20 cellular contexts compared by ENCODE assay signal in the genomic region with DNA sequence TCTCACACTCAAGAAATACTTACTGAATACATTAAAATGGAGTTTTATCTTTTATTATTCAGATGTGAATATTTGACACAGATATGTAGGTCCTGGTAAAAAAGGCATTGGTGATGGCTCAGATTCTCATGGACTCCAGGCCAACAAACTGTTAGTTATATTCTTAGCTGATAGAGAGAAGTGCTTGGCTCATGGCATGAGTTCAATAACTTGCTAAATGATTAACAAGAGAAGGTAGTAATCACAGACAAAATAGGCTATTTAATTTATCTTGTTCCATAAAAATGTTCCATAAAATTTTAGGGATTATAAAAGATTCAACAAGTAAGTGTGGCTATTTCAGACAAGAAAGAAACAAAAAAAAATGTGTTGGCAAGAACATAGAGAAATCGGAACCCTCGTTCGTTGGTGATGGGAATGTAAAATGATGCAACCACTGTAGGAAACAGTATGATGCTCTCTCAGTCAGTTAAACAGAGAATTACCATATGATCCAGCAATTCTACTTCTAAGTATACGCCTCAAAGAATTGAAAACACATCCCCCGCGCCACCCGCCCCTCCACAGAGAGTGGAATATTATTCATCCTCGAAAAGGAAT.
A peak's percentile ranks its signal among the peaks of the same experiment; 100 is the strongest.
DNase-seq lines count a peak whose midpoint lies in the region; ATAC-seq, FAIRE-seq and TF ChIP-seq lines count a peak whose summit lies in the region.
"Had no signal": no experiment of that assay in that cellular context is flagged by ENCODE, and none has a peak within 500 bp of the region (broad histone marks: within the 10 kb centered on the region; RNA-seq: fewer than 3 reads in every experiment).

No MANE protein-coding gene starts in this region.

- H3K4me1 ChIP-seq in mucosa of descending colon (ENCODE audit: low read depth), result no peaks in the 10 kb centered on the region
- no peaks in the 10 kb centered on the region for H3K4me1 ChIP-seq in small intestine (ENCODE audit: control insufficient read depth in 2 of 2, insufficient read depth in 1 of 2, low read depth in 1 of 2, low read length in 1 of 2)

- DNase-seq in fibroblast of mammary gland (ENCODE audit: low read depth), result peak; percentile 19
- DNase-seq in mucosa of descending colon, result peak in 1 of 3 donors; percentile 27
- peak; percentile 29 for DNase-seq in small intestine
- DNase-seq in T-helper 9 cell, result no peak
- DNase-seq in NCI-H1105 (lab: John Stamatoyannopoulos, UW), result no peak
- DNase-seq: CD4-positive, CD25-positive, alpha-beta regulatory T cell; H9; HFFc6; MV-4-11; NCI-H1417; NCI-H1694 treated with DMSO at 0.1 percent for 48 hours; NCI-H2081 treated with DMSO at 0.1 percent for 48 hours; NCI-H2171 treated with DMSO at 0.1 percent for 48 hours; NCI-H446; NCI-H526; OCI-M1; SJCRH30 had no signal

- H3K9me3 ChIP-seq in mucosa of descending colon (no peaks in the 10 kb centered on the region), small intestine (ENCODE audit: control insufficient read depth, low read depth) (no peaks in the 10 kb centered on the region)

- 17 to 70% (median 39%) methylated on average over 8 of the region's 8 CpGs for WGBS in small intestine, 3 donors

- H3K36me3 ChIP-seq in mucosa of descending colon (ENCODE audit: low read depth) (no peaks in the 10 kb centered on the region), small intestine (ENCODE audit: control insufficient read depth in 2 of 2, insufficient read depth in 2 of 2, low read length in 2 of 2) (no peaks in the 10 kb centered on the region)
- H3K36me3 ChIP-seq: SJCRH30 had no signal

- TF ChIP-seq CTCF in fibroblast of mammary gland (conservative IDR thresholded peaks at IDR 0.05; ENCODE audit: control insufficient read depth, insufficient read depth, low read depth, low read length) (no peak), mucosa of descending colon (IDR thresholded peaks at IDR 0.05) (no peak)

- FAIRE-seq in small intestine (lab: Jason Lieb, UNC), result no peak
- FAIRE-seq: RCC 7860 had no signal

- intact Hi-C loops in mucosa of descending colon (cut with DNase I, micrococcal nuclease), result loop anchor here in 1 of 2 donors (5.0 kb wide), 1 partner anchor 852 kb away; no protein-coding TSS in a partner anchor

- H3K27ac ChIP-seq in small intestine (ENCODE audit: low read depth in 1 of 2, low read length in 1 of 2), result no peak overlapping the region
- H3K27ac ChIP-seq: SJCRH30 had no signal

- ATAC-seq in mucosa of descending colon, result peak; percentile 74
- no peak for ATAC-seq in GM18868 (IDR thresholded peaks at IDR 0.05; ENCODE audit: unreplicated experiment)
- ATAC-seq in GM18519 (IDR thresholded peaks at IDR 0.05; ENCODE audit: low FRiP score, unreplicated experiment), result no peak

- no peak overlapping the region for H3K4me3 ChIP-seq in fibroblast of mammary gland (ENCODE audit: control insufficient read depth, low read depth, low read length)
- H3K4me3 ChIP-seq in mucosa of descending colon, result no peak overlapping the region
- no peak overlapping the region for H3K4me3 ChIP-seq in small intestine (ENCODE audit: low read depth in 1 of 2, low read length in 2 of 2)
- H3K4me3 ChIP-seq: SJCRH30 had no signal

- no peaks in the 10 kb centered on the region for H3K27me3 ChIP-seq in small intestine (ENCODE audit: control insufficient read depth in 2 of 2, insufficient read depth in 2 of 2, low read length in 2 of 2)
- H3K27me3 ChIP-seq: SJCRH30 had no signal

Comparison
In these comparisons a context has a peak if more than half of its experiments do, and no peak if none do; other contexts are left out.
1. DNase-seq: peak in fibroblast of mammary gland (single experiment) and small intestine (single experiment); none in T-helper 9 cell (single experiment) and NCI-H1105 (single experiment).